In the genomic region with DNA sequence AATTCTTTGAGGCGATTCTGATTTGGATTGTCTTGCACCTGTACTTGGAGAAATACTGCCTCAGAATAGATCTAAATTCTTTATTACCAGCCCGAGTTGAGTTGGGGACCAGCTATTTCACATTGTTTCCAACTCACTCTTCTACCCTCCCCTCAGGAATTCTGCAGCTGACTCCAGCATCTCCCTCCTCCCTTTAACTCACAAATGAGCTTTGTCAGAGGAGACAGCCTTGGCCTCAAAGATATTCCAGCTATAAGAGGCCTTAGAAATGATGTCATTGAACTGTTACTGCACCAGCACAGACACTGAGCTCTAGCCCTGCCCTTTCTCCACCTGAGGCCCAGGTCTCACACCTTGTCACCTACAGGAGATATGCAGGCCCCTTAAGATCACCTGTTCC, we compare ENCODE assay signal across 17 cellular contexts.
DNase-seq lines count a peak whose midpoint lies in the region; ATAC-seq and TF ChIP-seq lines count a peak whose summit lies in the region.
"Had no signal": no experiment of that assay in that cellular context is flagged by ENCODE, and none has a peak within 500 bp of the region (broad histone marks: within the 10 kb centered on the region; RNA-seq: fewer than 3 reads in every experiment).

No MANE protein-coding gene starts in this region.

- no peak for TF ChIP-seq CTCF in kidney epithelial cell (IDR thresholded peaks at IDR 0.05; ENCODE audit: insufficient read depth, low read length, poor library complexity, severe bottlenecking)

- H3K9ac ChIP-seq in GM23248 = no peak overlapping the region

- H3F3A ChIP-seq in GM23248 (ENCODE audit: insufficient read depth) = no peaks in the 10 kb centered on the region

- H3K9me2 ChIP-seq in GM23248 (ENCODE audit: insufficient read depth) = no peaks in the 10 kb centered on the region

- no peak for ATAC-seq in GM19452 (IDR thresholded peaks at IDR 0.05; ENCODE audit: unreplicated experiment)

- peak; percentile 2 for DNase-seq in GM23248
- DNase-seq in astrocyte of the hippocampus (ENCODE audit: low read depth, low spot score) = peak; percentile 88
- DNase-seq in kidney epithelial cell (ENCODE audit: low read depth) = peak; percentile 47
- DNase-seq in renal cortical epithelial cell (ENCODE audit: low read depth) = peak; percentile 71
- no peak for DNase-seq in amniotic stem cell (lab: John Stamatoyannopoulos, UW)
- no peak for DNase-seq in activated naive CD4-positive, alpha-beta T cell treated with anti-CD3 and anti-CD28 coated beads, Interleukin-2, amount 50 U/mL, for 16 hours
- no peak for DNase-seq in T-helper 2 cell
- DNase-seq: activated CD4-positive, alpha-beta T cell treated with anti-CD3 and anti-CD28 coated beads, Interleukin-2, amount 10 ng/mL, durations not matched to agents 24 days and 14 days; activated naive CD8-positive, alpha-beta T cell treated with anti-CD3 and anti-CD28 coated beads, Interleukin-2, amount 10 ng/mL, durations not matched to agents 7 days and 5 days; DMS53; HCEC 1CT; naive B cell; Right ventricle myocardium superior; sigmoid colon; stimulated activated CD4-positive, alpha-beta T cell treated with anti-CD3 and anti-CD28 coated beads, Interleukin-4, amount 100 ng/mL, for 4 hours; tibial artery had no signal

- WGBS in GM23248 (ENCODE audit: low coverage in 1 of 2, low lambda C conversion rate in 2 of 2, missing lambda C conversion rate in 2 of 2), 2 experiments = 19 to 29% methylated on average over 2 of the region's 2 CpGs

- no peaks in the 10 kb centered on the region for H4K20me1 ChIP-seq in GM23248 (ENCODE audit: insufficient read depth)

- in situ Hi-C loops in GM23248 (cut with MboI) = no loop called here

- no peak overlapping the region for H2AFZ ChIP-seq in GM23248

- H3K27me3 ChIP-seq in GM23248 (replicated peaks; ENCODE audit: insufficient read depth) = no peaks in the 10 kb centered on the region
- no peaks in the 10 kb centered on the region for H3K27me3 ChIP-seq in kidney epithelial cell (ENCODE audit: control insufficient read depth, insufficient read depth, low read length)
- H3K27me3 ChIP-seq: sigmoid colon, tibial artery had no signal

- H3K4me1 ChIP-seq in GM23248 (ENCODE audit: insufficient read depth) = no peaks in the 10 kb centered on the region
- H3K4me1 ChIP-seq: tibial artery had no signal

- H3K36me3 ChIP-seq in GM23248 (ENCODE audit: low read depth) = no peaks in the 10 kb centered on the region
- no peaks in the 10 kb centered on the region for H3K36me3 ChIP-seq in kidney epithelial cell (ENCODE audit: control insufficient read depth, insufficient read depth, low read length)
- H3K36me3 ChIP-seq: sigmoid colon, tibial artery had no signal

- no peak overlapping the region for H3K27ac ChIP-seq in GM23248
- H3K27ac ChIP-seq: sigmoid colon, tibial artery had no signal

- no peaks in the 10 kb centered on the region for H3K9me3 ChIP-seq in GM23248 (ENCODE audit: low read depth)
- H3K9me3 ChIP-seq: sigmoid colon, tibial artery had no signal

- H3K4me3 ChIP-seq in GM23248 (no peak overlapping the region), kidney epithelial cell (ENCODE audit: low read depth, low read length) (no peak overlapping the region)
- H3K4me3 ChIP-seq: sigmoid colon, tibial artery had no signal

- no peaks in the 10 kb centered on the region for H3K79me2 ChIP-seq in GM23248 (ENCODE audit: insufficient read depth)

- H3K4me2 ChIP-seq in GM23248 (ENCODE audit: unreplicated experiment) = no peak overlapping the region

Comparison
In these comparisons a context has a peak if more than half of its experiments do, and no peak if none do; other contexts are left out.
1. DNase-seq: peak in GM23248 (single experiment), astrocyte of the hippocampus (single experiment), kidney epithelial cell (single experiment) and renal cortical epithelial cell (single experiment); none in amniotic stem cell (single experiment), activated naive CD4-positive, alpha-beta T cell treated with anti-CD3 and anti-CD28 coated beads, Interleukin-2, amount 50 U/mL, for 16 hours (single experiment) and T-helper 2 cell (0 of 5).